Comparison of ENCODE assay signal across 8 cellular contexts in genomic region chr12:111926631-111927030, GRCh38.
"Had no signal": no experiment of that assay in that cellular context is flagged by ENCODE, and none has a peak within 500 bp of the region (broad histone marks: within the 10 kb centered on the region; RNA-seq: fewer than 3 reads in every experiment).

No MANE protein-coding gene starts in this region.

- H3K27ac Mint-ChIP-seq: HFFc6 had no signal

- H3K9me3 Mint-ChIP-seq: HFFc6 had no signal

- ATAC-seq: HCT116 had no signal

- DNase-seq: GM23248, GOT3, H7, HFFc6, IMR-90 had no signal

- H3K27ac ChIP-seq: GM23248, HL-60 had no signal

- H3K4me1 ChIP-seq: HAP-1 had no signal

- H3K4me3 ChIP-seq: GM23248, HAP-1 had no signal

- H3K4me3 Mint-ChIP-seq: HFFc6 had no signal

- H3K9me3 ChIP-seq: HAP-1 had no signal

- H3K36me3 ChIP-seq: HAP-1 had no signal
